1 cellular context compared by ENCODE assay signal in the genomic region with DNA sequence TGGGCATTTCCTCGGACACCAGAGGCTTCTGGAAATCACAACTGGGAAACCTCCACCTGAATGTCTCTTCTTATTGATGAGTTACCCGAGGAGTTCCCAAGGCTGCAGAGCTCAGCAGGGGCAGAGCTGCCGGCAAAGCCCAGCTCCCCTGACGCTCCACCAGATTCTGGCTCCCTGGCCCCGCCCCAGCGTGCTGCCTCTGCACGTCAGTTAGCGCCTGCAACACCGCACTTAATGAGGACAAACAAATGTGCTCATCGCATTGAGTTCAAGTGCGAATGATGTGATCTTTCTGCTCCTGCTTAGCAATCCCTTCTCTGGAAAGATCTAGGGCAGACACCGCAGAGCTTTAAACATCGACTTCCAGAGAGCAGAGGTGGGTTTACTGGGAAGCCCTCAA.
TF ChIP-seq lines count a peak whose summit lies in the region.

No MANE protein-coding gene starts in this region.

TF ChIP-seq in H1, 55 proteins besides CTCF, POLR2A, EP300 and RAD21 (continued from another document):
- TF ChIP-seq, protein P1, sequence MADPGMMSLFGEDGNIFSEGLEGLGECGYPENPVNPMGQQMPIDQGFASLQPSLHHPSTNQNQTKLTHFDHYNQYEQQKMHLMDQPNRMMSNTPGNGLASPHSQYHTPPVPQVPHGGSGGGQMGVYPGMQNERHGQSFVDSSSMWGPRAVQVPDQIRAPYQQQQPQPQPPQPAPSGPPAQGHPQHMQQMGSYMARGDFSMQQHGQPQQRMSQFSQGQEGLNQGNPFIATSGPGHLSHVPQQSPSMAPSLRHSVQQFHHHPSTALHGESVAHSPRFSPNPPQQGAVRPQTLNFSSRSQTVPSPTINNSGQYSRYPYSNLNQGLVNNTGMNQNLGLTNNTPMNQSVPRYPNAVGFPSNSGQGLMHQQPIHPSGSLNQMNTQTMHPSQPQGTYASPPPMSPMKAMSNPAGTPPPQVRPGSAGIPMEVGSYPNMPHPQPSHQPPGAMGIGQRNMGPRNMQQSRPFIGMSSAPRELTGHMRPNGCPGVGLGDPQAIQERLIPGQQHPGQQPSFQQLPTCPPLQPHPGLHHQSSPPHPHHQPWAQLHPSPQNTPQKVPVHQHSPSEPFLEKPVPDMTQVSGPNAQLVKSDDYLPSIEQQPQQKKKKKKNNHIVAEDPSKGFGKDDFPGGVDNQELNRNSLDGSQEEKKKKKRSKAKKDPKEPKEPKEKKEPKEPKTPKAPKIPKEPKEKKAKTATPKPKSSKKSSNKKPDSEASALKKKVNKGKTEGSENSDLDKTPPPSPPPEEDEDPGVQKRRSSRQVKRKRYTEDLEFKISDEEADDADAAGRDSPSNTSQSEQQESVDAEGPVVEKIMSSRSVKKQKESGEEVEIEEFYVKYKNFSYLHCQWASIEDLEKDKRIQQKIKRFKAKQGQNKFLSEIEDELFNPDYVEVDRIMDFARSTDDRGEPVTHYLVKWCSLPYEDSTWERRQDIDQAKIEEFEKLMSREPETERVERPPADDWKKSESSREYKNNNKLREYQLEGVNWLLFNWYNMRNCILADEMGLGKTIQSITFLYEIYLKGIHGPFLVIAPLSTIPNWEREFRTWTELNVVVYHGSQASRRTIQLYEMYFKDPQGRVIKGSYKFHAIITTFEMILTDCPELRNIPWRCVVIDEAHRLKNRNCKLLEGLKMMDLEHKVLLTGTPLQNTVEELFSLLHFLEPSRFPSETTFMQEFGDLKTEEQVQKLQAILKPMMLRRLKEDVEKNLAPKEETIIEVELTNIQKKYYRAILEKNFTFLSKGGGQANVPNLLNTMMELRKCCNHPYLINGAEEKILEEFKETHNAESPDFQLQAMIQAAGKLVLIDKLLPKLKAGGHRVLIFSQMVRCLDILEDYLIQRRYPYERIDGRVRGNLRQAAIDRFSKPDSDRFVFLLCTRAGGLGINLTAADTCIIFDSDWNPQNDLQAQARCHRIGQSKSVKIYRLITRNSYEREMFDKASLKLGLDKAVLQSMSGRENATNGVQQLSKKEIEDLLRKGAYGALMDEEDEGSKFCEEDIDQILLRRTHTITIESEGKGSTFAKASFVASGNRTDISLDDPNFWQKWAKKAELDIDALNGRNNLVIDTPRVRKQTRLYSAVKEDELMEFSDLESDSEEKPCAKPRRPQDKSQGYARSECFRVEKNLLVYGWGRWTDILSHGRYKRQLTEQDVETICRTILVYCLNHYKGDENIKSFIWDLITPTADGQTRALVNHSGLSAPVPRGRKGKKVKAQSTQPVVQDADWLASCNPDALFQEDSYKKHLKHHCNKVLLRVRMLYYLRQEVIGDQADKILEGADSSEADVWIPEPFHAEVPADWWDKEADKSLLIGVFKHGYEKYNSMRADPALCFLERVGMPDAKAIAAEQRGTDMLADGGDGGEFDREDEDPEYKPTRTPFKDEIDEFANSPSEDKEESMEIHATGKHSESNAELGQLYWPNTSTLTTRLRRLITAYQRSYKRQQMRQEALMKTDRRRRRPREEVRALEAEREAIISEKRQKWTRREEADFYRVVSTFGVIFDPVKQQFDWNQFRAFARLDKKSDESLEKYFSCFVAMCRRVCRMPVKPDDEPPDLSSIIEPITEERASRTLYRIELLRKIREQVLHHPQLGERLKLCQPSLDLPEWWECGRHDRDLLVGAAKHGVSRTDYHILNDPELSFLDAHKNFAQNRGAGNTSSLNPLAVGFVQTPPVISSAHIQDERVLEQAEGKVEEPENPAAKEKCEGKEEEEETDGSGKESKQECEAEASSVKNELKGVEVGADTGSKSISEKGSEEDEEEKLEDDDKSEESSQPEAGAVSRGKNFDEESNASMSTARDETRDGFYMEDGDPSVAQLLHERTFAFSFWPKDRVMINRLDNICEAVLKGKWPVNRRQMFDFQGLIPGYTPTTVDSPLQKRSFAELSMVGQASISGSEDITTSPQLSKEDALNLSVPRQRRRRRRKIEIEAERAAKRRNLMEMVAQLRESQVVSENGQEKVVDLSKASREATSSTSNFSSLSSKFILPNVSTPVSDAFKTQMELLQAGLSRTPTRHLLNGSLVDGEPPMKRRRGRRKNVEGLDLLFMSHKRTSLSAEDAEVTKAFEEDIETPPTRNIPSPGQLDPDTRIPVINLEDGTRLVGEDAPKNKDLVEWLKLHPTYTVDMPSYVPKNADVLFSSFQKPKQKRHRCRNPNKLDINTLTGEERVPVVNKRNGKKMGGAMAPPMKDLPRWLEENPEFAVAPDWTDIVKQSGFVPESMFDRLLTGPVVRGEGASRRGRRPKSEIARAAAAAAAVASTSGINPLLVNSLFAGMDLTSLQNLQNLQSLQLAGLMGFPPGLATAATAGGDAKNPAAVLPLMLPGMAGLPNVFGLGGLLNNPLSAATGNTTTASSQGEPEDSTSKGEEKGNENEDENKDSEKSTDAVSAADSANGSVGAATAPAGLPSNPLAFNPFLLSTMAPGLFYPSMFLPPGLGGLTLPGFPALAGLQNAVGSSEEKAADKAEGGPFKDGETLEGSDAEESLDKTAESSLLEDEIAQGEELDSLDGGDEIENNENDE (IDR thresholded peaks at IDR 0.05; ENCODE audit: insufficient replicate concordance, low read length): no peak
- TF ChIP-seq GTF2F1 (IDR thresholded peaks at IDR 0.05; ENCODE audit: borderline replicate concordance, low read depth, low read length) (no peak), TEAD4 (IDR thresholded peaks at IDR 0.05; ENCODE audit: low read depth, low read length) (no peak), EGR1 (IDR thresholded peaks at IDR 0.05; ENCODE audit: borderline replicate concordance, low read depth, low read length) (no peak), SAP30 (IDR thresholded peaks at IDR 0.05; ENCODE audit: insufficient read depth, insufficient replicate concordance, low read length) (no peak), CBX8 (IDR thresholded peaks at IDR 0.05; ENCODE audit: borderline replicate concordance, low read depth, low read length) (no peak), CREB1 (IDR thresholded peaks at IDR 0.05) (peak; percentile 58; the same call in 1 of the 2 replicates), PHF8 (conservative IDR thresholded peaks at IDR 0.05; ENCODE audit: low read depth, low read length) (no peak), HDAC2 (IDR thresholded peaks at IDR 0.05; ENCODE audit: borderline replicate concordance in 1 of 2, low read depth in 2 of 2, low read length in 2 of 2) (no peak), GABPA (IDR thresholded peaks at IDR 0.05; ENCODE audit: borderline replicate concordance, insufficient read depth, low read length) (no peak), JUND (IDR thresholded peaks at IDR 0.05; ENCODE audit: low read length) (no peak), NANOG (IDR thresholded peaks at IDR 0.05; ENCODE audit: insufficient read depth, low read depth, low read length, poor library complexity, severe bottlenecking) (no peak), CHD2 (IDR thresholded peaks at IDR 0.05; ENCODE audit: low read length) (no peak), BRCA1 (IDR thresholded peaks at IDR 0.05; ENCODE audit: low read depth, low read length) (no peak)
- TF ChIP-seq, protein P2, sequence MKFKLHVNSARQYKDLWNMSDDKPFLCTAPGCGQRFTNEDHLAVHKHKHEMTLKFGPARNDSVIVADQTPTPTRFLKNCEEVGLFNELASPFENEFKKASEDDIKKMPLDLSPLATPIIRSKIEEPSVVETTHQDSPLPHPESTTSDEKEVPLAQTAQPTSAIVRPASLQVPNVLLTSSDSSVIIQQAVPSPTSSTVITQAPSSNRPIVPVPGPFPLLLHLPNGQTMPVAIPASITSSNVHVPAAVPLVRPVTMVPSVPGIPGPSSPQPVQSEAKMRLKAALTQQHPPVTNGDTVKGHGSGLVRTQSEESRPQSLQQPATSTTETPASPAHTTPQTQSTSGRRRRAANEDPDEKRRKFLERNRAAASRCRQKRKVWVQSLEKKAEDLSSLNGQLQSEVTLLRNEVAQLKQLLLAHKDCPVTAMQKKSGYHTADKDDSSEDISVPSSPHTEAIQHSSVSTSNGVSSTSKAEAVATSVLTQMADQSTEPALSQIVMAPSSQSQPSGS (IDR thresholded peaks at IDR 0.05; ENCODE audit: low read length): no peak
- TF ChIP-seq, protein P3, sequence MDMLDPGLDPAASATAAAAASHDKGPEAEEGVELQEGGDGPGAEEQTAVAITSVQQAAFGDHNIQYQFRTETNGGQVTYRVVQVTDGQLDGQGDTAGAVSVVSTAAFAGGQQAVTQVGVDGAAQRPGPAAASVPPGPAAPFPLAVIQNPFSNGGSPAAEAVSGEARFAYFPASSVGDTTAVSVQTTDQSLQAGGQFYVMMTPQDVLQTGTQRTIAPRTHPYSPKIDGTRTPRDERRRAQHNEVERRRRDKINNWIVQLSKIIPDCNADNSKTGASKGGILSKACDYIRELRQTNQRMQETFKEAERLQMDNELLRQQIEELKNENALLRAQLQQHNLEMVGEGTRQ (IDR thresholded peaks at IDR 0.05; ENCODE audit: low read length): no peak
- TF ChIP-seq, protein P4, sequence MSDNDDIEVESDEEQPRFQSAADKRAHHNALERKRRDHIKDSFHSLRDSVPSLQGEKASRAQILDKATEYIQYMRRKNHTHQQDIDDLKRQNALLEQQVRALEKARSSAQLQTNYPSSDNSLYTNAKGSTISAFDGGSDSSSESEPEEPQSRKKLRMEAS (IDR thresholded peaks at IDR 0.05): 0 out of 2 replicates have a peak, but pooled peaks have one; percentile 21
